Comparison of ENCODE assay signal across 10 cellular contexts in the genomic region with DNA sequence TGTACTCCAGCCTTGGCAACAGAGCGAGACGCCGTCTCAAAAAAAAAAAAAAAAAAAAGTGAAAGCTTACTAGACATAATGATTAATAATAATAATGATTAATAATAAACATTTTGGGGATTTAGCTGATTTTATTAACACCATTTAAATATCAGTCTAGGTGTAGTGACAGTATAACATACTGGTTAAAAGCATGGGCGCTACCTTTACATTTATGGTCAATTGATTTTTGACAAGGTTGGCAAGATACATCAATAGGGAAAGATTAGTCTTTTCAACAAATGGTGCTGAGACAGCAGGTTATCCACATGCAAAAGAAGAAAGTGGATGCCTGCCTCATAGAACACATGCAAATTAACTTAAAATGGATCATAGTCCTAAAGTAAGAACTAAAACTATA.
"Had no signal": no experiment of that assay in that cellular context is flagged by ENCODE, and none has a peak within 500 bp of the region (broad histone marks: within the 10 kb centered on the region; RNA-seq: fewer than 3 reads in every experiment).

No MANE protein-coding gene starts in this region.

- H3K9ac ChIP-seq: GM23248, KMS-11 had no signal

- H3K27ac Mint-ChIP-seq: HFFc6 had no signal

- DNase-seq: GM23248, GOT3, H7, HFFc6, IMR-90, KBM-7 had no signal

- H3K27ac ChIP-seq: GM23248, HL-60, KMS-11 had no signal

- H3K9me3 Mint-ChIP-seq: HFFc6 had no signal

- H3K4me3 Mint-ChIP-seq: HFFc6 had no signal

- H3K36me3 ChIP-seq: HAP-1 had no signal

- H3K9me3 ChIP-seq: HAP-1 had no signal

- H3K4me2 ChIP-seq: KMS-11 had no signal

- H3K4me3 ChIP-seq: GM23248, HAP-1 had no signal

- ATAC-seq: HCT116 had no signal

- H3K4me1 ChIP-seq: HAP-1 had no signal
